Comparison of ENCODE assay signal across 11 cellular contexts in the genomic region with DNA sequence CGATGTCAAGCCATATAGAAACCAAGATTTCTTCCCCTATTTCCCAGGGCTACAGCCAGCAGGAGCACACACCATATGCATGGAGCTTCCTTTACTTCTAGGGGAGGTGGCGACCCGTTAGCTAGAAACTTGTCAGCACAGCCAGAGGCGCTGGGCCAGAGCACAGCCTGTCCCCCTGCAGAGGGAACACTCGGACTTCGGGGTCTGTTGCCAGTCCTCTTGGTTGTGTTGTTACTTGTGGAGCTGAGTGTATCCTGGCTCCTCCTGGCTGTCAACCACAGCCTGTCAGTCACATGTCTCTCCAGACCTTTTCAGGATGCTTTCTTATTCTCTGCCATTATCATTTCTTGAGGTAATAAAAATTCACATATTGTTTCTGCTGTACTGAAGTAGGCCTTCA. TPM values are rescaled to one million over a fixed set of nuclear protein-coding genes. Genes with fewer than 3 reads are reported as not detected.
DNase-seq lines count a peak whose midpoint lies in the region; ATAC-seq and TF ChIP-seq lines count a peak whose summit lies in the region.
"Had no signal": no experiment of that assay in that cellular context is flagged by ENCODE, and none has a peak within 500 bp of the region (broad histone marks: within the 10 kb centered on the region; RNA-seq: fewer than 3 reads in every experiment).

No MANE protein-coding gene starts in this region.

- H4K91ac ChIP-seq in neuronal stem cell (ENCODE audit: low read depth, low read length, poor library complexity): no peak overlapping the region

- peaks cover 20 to 33% of the 10 kb centered on the region in 2 donors for H3K4me1 ChIP-seq in neuronal stem cell (ENCODE audit: control insufficient read depth in 2 of 2, insufficient read depth in 1 of 2, low read depth in 1 of 2, low read length in 2 of 2)
- H3K4me1 ChIP-seq: Caco-2 had no signal

- no peak overlapping the region for H3K27ac ChIP-seq in CD4-positive, alpha-beta T cell (ENCODE audit: low read depth, low read length)
- no peak overlapping the region for H3K27ac ChIP-seq in neuronal stem cell (replicated peaks; ENCODE audit: low read length)

- H3K9ac ChIP-seq in neuronal stem cell (ENCODE audit: low read depth, low read length, poor library complexity): no peak overlapping the region

- H2AK5ac ChIP-seq in neuronal stem cell (ENCODE audit: low read depth, low read length): no peak overlapping the region

- peaks cover 6 to 84% of the 10 kb centered on the region in 2 donors for H3K36me3 ChIP-seq in neuronal stem cell (replicated peaks in 1 of 2; ENCODE audit: control insufficient read depth in 2 of 2, insufficient read depth in 2 of 2, low read length in 2 of 2)

- no peak overlapping the region for H3K4ac ChIP-seq in neuronal stem cell (ENCODE audit: low read length)

- no peak overlapping the region for H3K14ac ChIP-seq in neuronal stem cell (ENCODE audit: low read length)

- H2BK5ac ChIP-seq in neuronal stem cell (ENCODE audit: low read length): no peak overlapping the region

- H3K27me3 ChIP-seq in CD4-positive, alpha-beta T cell (ENCODE audit: control insufficient read depth, insufficient read depth, low read length): no peaks in the 10 kb centered on the region
- no peaks in the 10 kb centered on the region for H3K27me3 ChIP-seq in neuronal stem cell (ENCODE audit: control insufficient read depth in 3 of 3, insufficient read depth in 3 of 3, low read depth in 1 of 3, low read length in 3 of 3)

- H3K9me3 Mint-ChIP-seq in CD4-positive, alpha-beta T cell: no peaks in the 10 kb centered on the region
- H3K9me3 Mint-ChIP-seq: T-helper 1 cell treated with Interleukin-12 subunit alpha and Interleukin-12 subunit beta and Interleukin-4 antibody, amounts not matched to agents 30 μg/mL and 1 μg/mL, for 36 hours had no signal

- no peak overlapping the region for H4K8ac ChIP-seq in neuronal stem cell (ENCODE audit: low read depth, low read length)

- H2BK12ac ChIP-seq in neuronal stem cell (ENCODE audit: low read length): no peak overlapping the region

- no peak overlapping the region for H3K23ac ChIP-seq in neuronal stem cell (ENCODE audit: low read depth, low read length, poor library complexity)

- POLR2A ChIA-PET in CD4-positive, alpha-beta T cell (lab: Charles Lee): no interaction called here

- H3K4me1 Mint-ChIP-seq in CD4-positive, alpha-beta T cell (ENCODE audit: low read depth): peaks cover 7% of the 10 kb centered on the region
- H3K4me1 Mint-ChIP-seq in T-helper 17 cell: peaks cover 7% of the 10 kb centered on the region

- TF ChIP-seq CTCF in CD4-positive, alpha-beta T cell (IDR thresholded peaks at IDR 0.05): no peak

- no peaks in the 10 kb centered on the region for H3K27me3 Mint-ChIP-seq in CD4-positive, alpha-beta T cell
- no peaks in the 10 kb centered on the region for H3K27me3 Mint-ChIP-seq in T-helper 17 cell

- CTCF ChIA-PET in CD4-positive, alpha-beta T cell (lab: Charles Lee): no interaction called here

- peak overlapping the region; percentile 9 for H3K18ac ChIP-seq in neuronal stem cell (ENCODE audit: low read length)

- intact Hi-C loops in CD4-positive, alpha-beta T cell (cut with DNase I, micrococcal nuclease): no loop called here
- intact Hi-C loops in head of caudate nucleus (cut with DNase I): no loop called here

- H3K36me3 Mint-ChIP-seq in CD4-positive, alpha-beta T cell (ENCODE audit: low read depth): peaks cover 77% of the 10 kb centered on the region
- peaks cover 10% of the 10 kb centered on the region for H3K36me3 Mint-ChIP-seq in T-helper 17 cell (ENCODE audit: low read depth)

- no peak overlapping the region for H2BK120ac ChIP-seq in neuronal stem cell (ENCODE audit: low read depth, low read length)

- DNase-seq in CD4-positive, alpha-beta T cell: no peak
- DNase-seq in T-helper 17 cell (no peak), head of caudate nucleus (peak in 28 of 42 donors; percentile 28 to 72 (median 52)), neuronal stem cell (ENCODE audit: low spot score) (no peak), NCI-H2107 treated with DMSO at 0.1 percent for 48 hours (lab: John Stamatoyannopoulos, UW; ENCODE audit: unreplicated experiment) (no peak), GM19238 (ENCODE audit: insufficient read length, low spot score) (no peak)
- DNase-seq: Caco-2, NCI-H2171 had no signal

- H2AFZ ChIP-seq in neuronal stem cell (ENCODE audit: low read length): no peak overlapping the region

- peaks cover 4% of the 10 kb centered on the region for H3K79me1 ChIP-seq in neuronal stem cell (ENCODE audit: low read depth, low read length)

- H3K27ac Mint-ChIP-seq in CD4-positive, alpha-beta T cell: peak overlapping the region; percentile 6
- peak overlapping the region; percentile 83 for H3K27ac Mint-ChIP-seq in T-helper 17 cell
- H3K27ac Mint-ChIP-seq: T-helper 1 cell treated with Interleukin-12 subunit alpha and Interleukin-12 subunit beta and Interleukin-4 antibody, amounts not matched to agents 30 μg/mL and 1 μg/mL, for 36 hours had no signal

- no peaks in the 10 kb centered on the region for H3K9me3 ChIP-seq in CD4-positive, alpha-beta T cell (ENCODE audit: control insufficient read depth, low read length)
- H3K9me3 ChIP-seq in T-helper 17 cell (ENCODE audit: control insufficient read depth, low read length, poor library complexity, severe bottlenecking): no peaks in the 10 kb centered on the region
- no peaks in the 10 kb centered on the region for H3K9me3 ChIP-seq in neuronal stem cell (replicated peaks in 1 of 2; ENCODE audit: control insufficient read depth in 2 of 2, insufficient read depth in 1 of 2, low read depth in 1 of 2, low read length in 2 of 2)
- H3K9me3 ChIP-seq: Caco-2 had no signal

- WGBS in neuronal stem cell (ENCODE audit: extremely low coverage in 2 of 2, insufficient read length in 2 of 2, insufficient replicate concordance in 1 of 2), 2 donors: no CpG with 5 or more reads among the region's 6 CpGs

- no peak for ATAC-seq in CD4-positive, alpha-beta T cell (ENCODE audit: poor library complexity)
- no peak for ATAC-seq in T-helper 17 cell
- no peak for ATAC-seq in GM21423 (IDR thresholded peaks at IDR 0.05; ENCODE audit: unreplicated experiment)
- ATAC-seq in GM18511 (IDR thresholded peaks at IDR 0.05; ENCODE audit: unreplicated experiment): no peak

- no peak overlapping the region for H2BK15ac ChIP-seq in neuronal stem cell (ENCODE audit: low read length)

- no peak overlapping the region for H3K4me3 ChIP-seq in neuronal stem cell (ENCODE audit: low read length in 2 of 2)

- no peak overlapping the region for H3K4me3 Mint-ChIP-seq in CD4-positive, alpha-beta T cell
- H3K4me3 Mint-ChIP-seq in T-helper 17 cell: no peak overlapping the region
- H3K4me3 Mint-ChIP-seq: T-helper 1 cell treated with Interleukin-12 subunit alpha and Interleukin-12 subunit beta and Interleukin-4 antibody, amounts not matched to agents 30 μg/mL and 1 μg/mL, for 36 hours had no signal

- no peak overlapping the region for H3K4me2 ChIP-seq in neuronal stem cell (ENCODE audit: insufficient read depth, low read length, poor library complexity, severe bottlenecking)

RNA-seq across cellular contexts. Expression of gene TRAF3IP2, which starts 57.6 kb away (rescaled TPM):
- total RNA-seq in CD4-positive, alpha-beta T cell: 10 to 100 TPM; 23.6 to 24.8 TPM
- total RNA-seq in T-helper 17 cell: 10 to 100 TPM; 19.9 to 33.5 TPM
- 2.5 TPM for polyA plus RNA-seq in neuronal stem cell (2013, experiment 1 of 2)
- 2.1 TPM for polyA plus RNA-seq in neuronal stem cell (2013, experiment 2 of 2)

Comparison
In these comparisons a context has a peak if more than half of its experiments do, and no peak if none do; other contexts are left out.
1. DNase-seq: peak in head of caudate nucleus (28 of 42); none in CD4-positive, alpha-beta T cell (0 of 10), T-helper 17 cell (0 of 3), neuronal stem cell (single experiment), NCI-H2107 treated with DMSO at 0.1 percent for 48 hours (single experiment) and GM19238 (single experiment).